In genomic region chr17:27107386-27108328, GRCh38 we compare ENCODE assay signal across 1 cellular context.
A peak's percentile ranks its signal among the peaks of the same experiment; 100 is the strongest.
TF ChIP-seq lines count a peak whose summit lies in the region.
"Not testable (repeated sequence)": the region's sequence is repeated elsewhere in the genome, so short reads cannot be mapped to it uniquely, and the experiment has no call there.

No MANE protein-coding gene starts in this region.

TF ChIP-seq in K562, 482 proteins besides CTCF, POLR2A, EP300 and RAD21 (continued from another document):
- TF ChIP-seq, protein P1, sequence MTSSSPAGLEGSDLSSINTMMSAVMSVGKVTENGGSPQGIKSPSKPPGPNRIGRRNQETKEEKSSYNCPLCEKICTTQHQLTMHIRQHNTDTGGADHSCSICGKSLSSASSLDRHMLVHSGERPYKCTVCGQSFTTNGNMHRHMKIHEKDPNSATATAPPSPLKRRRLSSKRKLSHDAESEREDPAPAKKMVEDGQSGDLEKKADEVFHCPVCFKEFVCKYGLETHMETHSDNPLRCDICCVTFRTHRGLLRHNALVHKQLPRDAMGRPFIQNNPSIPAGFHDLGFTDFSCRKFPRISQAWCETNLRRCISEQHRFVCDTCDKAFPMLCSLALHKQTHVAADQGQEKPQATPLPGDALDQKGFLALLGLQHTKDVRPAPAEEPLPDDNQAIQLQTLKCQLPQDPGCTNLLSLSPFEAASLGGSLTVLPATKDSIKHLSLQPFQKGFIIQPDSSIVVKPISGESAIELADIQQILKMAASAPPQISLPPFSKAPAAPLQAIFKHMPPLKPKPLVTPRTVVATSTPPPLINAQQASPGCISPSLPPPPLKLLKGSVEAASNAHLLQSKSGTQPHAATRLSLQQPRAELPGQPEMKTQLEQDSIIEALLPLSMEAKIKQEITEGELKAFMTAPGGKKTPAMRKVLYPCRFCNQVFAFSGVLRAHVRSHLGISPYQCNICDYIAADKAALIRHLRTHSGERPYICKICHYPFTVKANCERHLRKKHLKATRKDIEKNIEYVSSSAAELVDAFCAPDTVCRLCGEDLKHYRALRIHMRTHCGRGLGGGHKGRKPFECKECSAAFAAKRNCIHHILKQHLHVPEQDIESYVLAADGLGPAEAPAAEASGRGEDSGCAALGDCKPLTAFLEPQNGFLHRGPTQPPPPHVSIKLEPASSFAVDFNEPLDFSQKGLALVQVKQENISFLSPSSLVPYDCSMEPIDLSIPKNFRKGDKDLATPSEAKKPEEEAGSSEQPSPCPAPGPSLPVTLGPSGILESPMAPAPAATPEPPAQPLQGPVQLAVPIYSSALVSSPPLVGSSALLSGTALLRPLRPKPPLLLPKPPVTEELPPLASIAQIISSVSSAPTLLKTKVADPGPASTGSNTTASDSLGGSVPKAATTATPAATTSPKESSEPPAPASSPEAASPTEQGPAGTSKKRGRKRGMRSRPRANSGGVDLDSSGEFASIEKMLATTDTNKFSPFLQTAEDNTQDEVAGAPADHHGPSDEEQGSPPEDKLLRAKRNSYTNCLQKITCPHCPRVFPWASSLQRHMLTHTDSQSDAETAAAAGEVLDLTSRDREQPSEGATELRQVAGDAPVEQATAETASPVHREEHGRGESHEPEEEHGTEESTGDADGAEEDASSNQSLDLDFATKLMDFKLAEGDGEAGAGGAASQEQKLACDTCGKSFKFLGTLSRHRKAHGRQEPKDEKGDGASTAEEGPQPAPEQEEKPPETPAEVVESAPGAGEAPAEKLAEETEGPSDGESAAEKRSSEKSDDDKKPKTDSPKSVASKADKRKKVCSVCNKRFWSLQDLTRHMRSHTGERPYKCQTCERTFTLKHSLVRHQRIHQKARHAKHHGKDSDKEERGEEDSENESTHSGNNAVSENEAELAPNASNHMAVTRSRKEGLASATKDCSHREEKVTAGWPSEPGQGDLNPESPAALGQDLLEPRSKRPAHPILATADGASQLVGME (CRISPR knock-in tag; IDR thresholded peaks at IDR 0.05), result 0 out of 2 replicates have a peak, but pooled peaks have one; percentile 50
- TF ChIP-seq DMBX1 (CRISPR knock-in tag; IDR thresholded peaks at IDR 0.05; ENCODE audit: borderline replicate concordance) (peak; percentile 97), CXXC5 (CRISPR knock-in tag; IDR thresholded peaks at IDR 0.05) (peak; percentile 70), NFIX (CRISPR knock-in tag; IDR thresholded peaks at IDR 0.05; ENCODE audit: low read depth) (peak; percentile 8; the same call in 1 of the 2 replicates), PTRF (tag; IDR thresholded peaks at IDR 0.05) (peak; percentile 91), KLF13 (tag; IDR thresholded peaks at IDR 0.05; ENCODE audit: borderline replicate concordance, low read depth) (peak; percentile 55; the same call in 1 of the 2 replicates), NR2C2 (tag; IDR thresholded peaks at IDR 0.05) (peak; percentile 47; the same call in 1 of the 2 replicates), ILK (tag; IDR thresholded peaks at IDR 0.05; ENCODE audit: borderline replicate concordance, low read depth) (peak; percentile 79), ZNF395 (CRISPR knock-in tag; IDR thresholded peaks at IDR 0.05) (peak; percentile 83), ZNF445 (CRISPR knock-in tag; IDR thresholded peaks at IDR 0.05; ENCODE audit: low read depth) (0 out of 2 replicates have a peak, but pooled peaks have one; percentile 16), CEBPG (tag; conservative IDR thresholded peaks at IDR 0.05 in 1 of 2, IDR thresholded peaks at IDR 0.05 in 1 of 2) (0 out of 4 replicates have a peak, but pooled peaks of 1 of the 2 experiments have one; percentile 7), SMAD4 (CRISPR knock-in tag; conservative IDR thresholded peaks at IDR 0.05) (peak; percentile 92), NFE2L1 (tag; IDR thresholded peaks at IDR 0.05; ENCODE audit: borderline replicate concordance, low read depth) (peak; percentile 61; the same call in 1 of the 2 replicates), TAF7 (tag; IDR thresholded peaks at IDR 0.05) (peak; percentile 77; the same call in 1 of the 2 replicates), ZNF354B (CRISPR knock-in tag; IDR thresholded peaks at IDR 0.05) (0 out of 2 replicates have a peak, but pooled peaks have one; percentile 45), ZNF668 (CRISPR knock-in tag; IDR thresholded peaks at IDR 0.05) (peak; percentile 90), ZNF766 (CRISPR knock-in tag; conservative IDR thresholded peaks at IDR 0.05) (peak; percentile 93), MEF2D (tag; conservative IDR thresholded peaks at IDR 0.05; ENCODE audit: low read depth) (peak; percentile 83), TEAD2 (tag; IDR thresholded peaks at IDR 0.05) (peak; percentile 85), ZBTB34 (CRISPR knock-in tag; IDR thresholded peaks at IDR 0.05) (peak; percentile 73; the same call in 1 of the 2 replicates), ZNF239 (CRISPR knock-in tag; IDR thresholded peaks at IDR 0.05) (peak; percentile 69), SMAD3 (CRISPR knock-in tag; conservative IDR thresholded peaks at IDR 0.05) (peak; percentile 90; the same call in 1 of the 2 replicates), ID3 (CRISPR knock-in tag; IDR thresholded peaks at IDR 0.05) (peak; percentile 68; the same call in 1 of the 2 replicates), ID3 (tag; IDR thresholded peaks at IDR 0.05) (peak; percentile 94), BACH1 (tag; IDR thresholded peaks at IDR 0.05) (peak; percentile 85), ZNF316 (IDR thresholded peaks at IDR 0.05) (peak; percentile 50), ZNF589 (CRISPR knock-in tag; IDR thresholded peaks at IDR 0.05; ENCODE audit: low read depth) (peak; percentile 85), ZNF707 (CRISPR knock-in tag; conservative IDR thresholded peaks at IDR 0.05) (0 out of 2 replicates have a peak, but pooled peaks have one; percentile 34), ZNF41 (CRISPR knock-in tag; conservative IDR thresholded peaks at IDR 0.05) (peak; percentile 80), PTTG1 (tag; IDR thresholded peaks at IDR 0.05; ENCODE audit: low read depth) (peak; percentile 93), NR4A1 (tag; IDR thresholded peaks at IDR 0.05) (peak; percentile 98), KLF6 (CRISPR knock-in tag; IDR thresholded peaks at IDR 0.05; ENCODE audit: borderline replicate concordance) (peak; percentile 89), NR2C1 (tag; IDR thresholded peaks at IDR 0.05) (peak; percentile 90), NFXL1 (CRISPR knock-in tag; IDR thresholded peaks at IDR 0.05) (peak; percentile 63; the same call in 1 of the 2 replicates), ZNF79 (CRISPR knock-in tag; IDR thresholded peaks at IDR 0.05; ENCODE audit: low read depth) (peak; percentile 74; the same call in 1 of the 2 replicates), ZNF507 (tag; conservative IDR thresholded peaks at IDR 0.05) (0 out of 2 replicates have a peak, but pooled peaks have one; percentile 24), ZSCAN32 (CRISPR knock-in tag; IDR thresholded peaks at IDR 0.05) (0 out of 2 replicates have a peak, but pooled peaks have one; percentile 14)
- TF ChIP-seq, protein P2, sequence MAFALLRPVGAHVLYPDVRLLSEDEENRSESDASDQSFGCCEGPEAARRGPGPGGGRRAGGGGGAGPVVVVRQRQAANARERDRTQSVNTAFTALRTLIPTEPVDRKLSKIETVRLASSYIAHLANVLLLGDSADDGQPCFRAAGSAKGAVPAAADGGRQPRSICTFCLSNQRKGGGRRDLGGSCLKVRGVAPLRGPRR (CRISPR knock-in tag; IDR thresholded peaks at IDR 0.05), result 0 out of 2 replicates have a peak, but pooled peaks have one; percentile 44
- not testable (repeated sequence) for TF ChIP-seq NR2C2 (CRISPR knock-in tag; IDR thresholded peaks at IDR 0.05); CEBPG (CRISPR knock-in tag; IDR thresholded peaks at IDR 0.05); NR4A1 (CRISPR knock-in tag; IDR thresholded peaks at IDR 0.05); NR2C1 (IDR thresholded peaks at IDR 0.05)
- TF ChIP-seq, protein P3, sequence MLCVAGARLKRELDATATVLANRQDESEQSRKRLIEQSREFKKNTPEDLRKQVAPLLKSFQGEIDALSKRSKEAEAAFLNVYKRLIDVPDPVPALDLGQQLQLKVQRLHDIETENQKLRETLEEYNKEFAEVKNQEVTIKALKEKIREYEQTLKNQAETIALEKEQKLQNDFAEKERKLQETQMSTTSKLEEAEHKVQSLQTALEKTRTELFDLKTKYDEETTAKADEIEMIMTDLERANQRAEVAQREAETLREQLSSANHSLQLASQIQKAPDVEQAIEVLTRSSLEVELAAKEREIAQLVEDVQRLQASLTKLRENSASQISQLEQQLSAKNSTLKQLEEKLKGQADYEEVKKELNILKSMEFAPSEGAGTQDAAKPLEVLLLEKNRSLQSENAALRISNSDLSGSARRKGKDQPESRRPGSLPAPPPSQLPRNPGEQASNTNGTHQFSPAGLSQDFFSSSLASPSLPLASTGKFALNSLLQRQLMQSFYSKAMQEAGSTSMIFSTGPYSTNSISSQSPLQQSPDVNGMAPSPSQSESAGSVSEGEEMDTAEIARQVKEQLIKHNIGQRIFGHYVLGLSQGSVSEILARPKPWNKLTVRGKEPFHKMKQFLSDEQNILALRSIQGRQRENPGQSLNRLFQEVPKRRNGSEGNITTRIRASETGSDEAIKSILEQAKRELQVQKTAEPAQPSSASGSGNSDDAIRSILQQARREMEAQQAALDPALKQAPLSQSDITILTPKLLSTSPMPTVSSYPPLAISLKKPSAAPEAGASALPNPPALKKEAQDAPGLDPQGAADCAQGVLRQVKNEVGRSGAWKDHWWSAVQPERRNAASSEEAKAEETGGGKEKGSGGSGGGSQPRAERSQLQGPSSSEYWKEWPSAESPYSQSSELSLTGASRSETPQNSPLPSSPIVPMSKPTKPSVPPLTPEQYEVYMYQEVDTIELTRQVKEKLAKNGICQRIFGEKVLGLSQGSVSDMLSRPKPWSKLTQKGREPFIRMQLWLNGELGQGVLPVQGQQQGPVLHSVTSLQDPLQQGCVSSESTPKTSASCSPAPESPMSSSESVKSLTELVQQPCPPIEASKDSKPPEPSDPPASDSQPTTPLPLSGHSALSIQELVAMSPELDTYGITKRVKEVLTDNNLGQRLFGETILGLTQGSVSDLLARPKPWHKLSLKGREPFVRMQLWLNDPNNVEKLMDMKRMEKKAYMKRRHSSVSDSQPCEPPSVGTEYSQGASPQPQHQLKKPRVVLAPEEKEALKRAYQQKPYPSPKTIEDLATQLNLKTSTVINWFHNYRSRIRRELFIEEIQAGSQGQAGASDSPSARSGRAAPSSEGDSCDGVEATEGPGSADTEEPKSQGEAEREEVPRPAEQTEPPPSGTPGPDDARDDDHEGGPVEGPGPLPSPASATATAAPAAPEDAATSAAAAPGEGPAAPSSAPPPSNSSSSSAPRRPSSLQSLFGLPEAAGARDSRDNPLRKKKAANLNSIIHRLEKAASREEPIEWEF (CRISPR knock-in tag; IDR thresholded peaks at IDR 0.05), result peak; percentile 93
- TF ChIP-seq, protein P4, sequence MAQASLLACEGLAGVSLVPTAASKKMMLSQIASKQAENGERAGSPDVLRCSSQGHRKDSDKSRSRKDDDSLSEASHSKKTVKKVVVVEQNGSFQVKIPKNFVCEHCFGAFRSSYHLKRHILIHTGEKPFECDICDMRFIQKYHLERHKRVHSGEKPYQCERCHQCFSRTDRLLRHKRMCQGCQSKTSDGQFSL (CRISPR knock-in tag; IDR thresholded peaks at IDR 0.05), result not testable (repeated sequence)
- TF ChIP-seq, protein P4 (tag; IDR thresholded peaks at IDR 0.05), result peak in 1 of 2 experiments; percentile 93; a peak in 2 of 4 replicates
